16 cellular contexts compared by ENCODE assay signal in genomic region chr14:95174184-95174804, GRCh38. TPM values are rescaled to one million over a fixed set of nuclear protein-coding genes. Genes with fewer than 3 reads are reported as not detected.
A peak's percentile ranks its signal among the peaks of the same experiment; 100 is the strongest.
DNase-seq lines count a peak whose midpoint lies in the region; ATAC-seq, FAIRE-seq and TF ChIP-seq lines count a peak whose summit lies in the region.
"Had no signal": no experiment of that assay in that cellular context is flagged by ENCODE, and none has a peak within 500 bp of the region (broad histone marks: within the 10 kb centered on the region; RNA-seq: fewer than 3 reads in every experiment).

No MANE protein-coding gene starts in this region.

- no peaks in the 10 kb centered on the region for H3K36me3 ChIP-seq in right atrium auricular region
- no peaks in the 10 kb centered on the region for H3K36me3 ChIP-seq in body of pancreas (replicated peaks in 1 of 2; ENCODE audit: insufficient read depth in 1 of 2, low read depth in 2 of 2)
- no peaks in the 10 kb centered on the region for H3K36me3 ChIP-seq in tibial nerve
- H3K36me3 ChIP-seq: neural progenitor cell had no signal

- no peak overlapping the region for H3K27ac ChIP-seq in right atrium auricular region
- peak overlapping the region in 1 of 4 donors; percentile 7 for H3K27ac ChIP-seq in body of pancreas
- no peak overlapping the region for H3K27ac ChIP-seq in tibial nerve
- H3K27ac ChIP-seq: neural progenitor cell had no signal

- intact Hi-C loops in Right ventricle myocardium inferior (cut with DNase I) (loop anchor here (5.0 kb wide), 1 partner anchor 258 kb away; no protein-coding TSS in a partner anchor), body of pancreas (cut with DNase I) (no loop called here)

- ATAC-seq in Right ventricle myocardium inferior, result peak; percentile 31
- peak; percentile 52 for ATAC-seq in body of pancreas
- ATAC-seq: activated CD4-positive, alpha-beta T cell treated with anti-CD3 and anti-CD28 coated beads for 36 hours had no signal

- peak; percentile 79 for FAIRE-seq in islet of Langerhans (lab: Jason Lieb, UNC)
- FAIRE-seq: H1 had no signal

- TF ChIP-seq EP300 in tibial nerve (IDR thresholded peaks at IDR 0.05), result no peak

- H3K27me3 ChIP-seq in right atrium auricular region, result no peaks in the 10 kb centered on the region
- no peaks in the 10 kb centered on the region for H3K27me3 ChIP-seq in body of pancreas
- H3K27me3 ChIP-seq in tibial nerve, result no peaks in the 10 kb centered on the region
- H3K27me3 ChIP-seq: neural progenitor cell had no signal

- DNase-seq in Right ventricle myocardium inferior (ENCODE audit: missing footprints), result no peak
- no peak for DNase-seq in right atrium auricular region (ENCODE audit: low spot score)
- no peak for DNase-seq in body of pancreas
- no peak for DNase-seq in tibial nerve (ENCODE audit: low spot score in 2 of 2)
- no peak for DNase-seq in activated naive CD4-positive, alpha-beta T cell treated with anti-CD3 and anti-CD28 coated beads, Interleukin-2, amount 50 U/mL, for 16 hours
- DNase-seq in effector CD4-positive, alpha-beta T cell, result no peak
- no peak for DNase-seq in activated T-cell treated with anti-CD3 and anti-CD28 coated beads, Interleukin-2, amount 50 U/mL, for 48 hours
- DNase-seq: activated CD4-positive, alpha-beta T cell treated with anti-CD3 and anti-CD28 coated beads for 36 hours; activated effector memory CD4-positive, alpha-beta T cell treated with anti-CD3 and anti-CD28 coated beads, Interleukin-2, amount 50 U/mL, for 16 hours; caudate nucleus; DMS153; NCI-H1092 treated with DMSO at 0.1 percent for 48 hours; NCI-H526 treated with DMSO at 0.1 percent for 48 hours had no signal

- H3K9me3 ChIP-seq in right atrium auricular region (no peaks in the 10 kb centered on the region), body of pancreas (no peaks in the 10 kb centered on the region), tibial nerve (no peaks in the 10 kb centered on the region)

- TF ChIP-seq CTCF in right atrium auricular region (IDR thresholded peaks at IDR 0.05) (peak in 1 of 2 donors; percentile 46), body of pancreas (IDR thresholded peaks at IDR 0.05) (peak in 4 of 7 experiments; percentile 34 to 41 (median 36)), tibial nerve (IDR thresholded peaks at IDR 0.05) (peak in 4 of 5 experiments; percentile 15 to 37 (median 30))

- H3K4me3 ChIP-seq in right atrium auricular region (no peak overlapping the region), body of pancreas (no peak overlapping the region), tibial nerve (no peak overlapping the region)
- H3K4me3 ChIP-seq: neural progenitor cell had no signal

- H3K4me1 ChIP-seq in right atrium auricular region, result no peaks in the 10 kb centered on the region
- H3K4me1 ChIP-seq in body of pancreas, result no peaks in the 10 kb centered on the region
- peaks cover 0 to 12% (median 2%) of the 10 kb centered on the region in 4 donors for H3K4me1 ChIP-seq in tibial nerve
- H3K4me1 ChIP-seq: neural progenitor cell had no signal

- 24 to 34% methylated on average over 2 of the region's 2 CpGs for WGBS in body of pancreas, 2 donors
- WGBS in tibial nerve, 2 donors, result 15 to 19% methylated on average over 2 of the region's 2 CpGs

- no peak for TF ChIP-seq POLR2A in body of pancreas (IDR thresholded peaks at IDR 0.05)
- TF ChIP-seq POLR2A in tibial nerve (IDR thresholded peaks at IDR 0.05), result no peak

RNA-seq across cellular contexts. Expression of gene DICER1, which starts 17.0 kb away (rescaled TPM):
- total RNA-seq in Right ventricle myocardium inferior (20.7 TPM), right atrium auricular region (10 to 100 TPM; 15.9 to 23.0 TPM), body of pancreas (10 to 100 TPM; 47.7 to 85.0 TPM), tibial nerve (10 to 100 TPM; 54.5 to 94.8 (median 83.8) TPM)
